Comparison of ENCODE assay signal across 8 cellular contexts in the genomic region with DNA sequence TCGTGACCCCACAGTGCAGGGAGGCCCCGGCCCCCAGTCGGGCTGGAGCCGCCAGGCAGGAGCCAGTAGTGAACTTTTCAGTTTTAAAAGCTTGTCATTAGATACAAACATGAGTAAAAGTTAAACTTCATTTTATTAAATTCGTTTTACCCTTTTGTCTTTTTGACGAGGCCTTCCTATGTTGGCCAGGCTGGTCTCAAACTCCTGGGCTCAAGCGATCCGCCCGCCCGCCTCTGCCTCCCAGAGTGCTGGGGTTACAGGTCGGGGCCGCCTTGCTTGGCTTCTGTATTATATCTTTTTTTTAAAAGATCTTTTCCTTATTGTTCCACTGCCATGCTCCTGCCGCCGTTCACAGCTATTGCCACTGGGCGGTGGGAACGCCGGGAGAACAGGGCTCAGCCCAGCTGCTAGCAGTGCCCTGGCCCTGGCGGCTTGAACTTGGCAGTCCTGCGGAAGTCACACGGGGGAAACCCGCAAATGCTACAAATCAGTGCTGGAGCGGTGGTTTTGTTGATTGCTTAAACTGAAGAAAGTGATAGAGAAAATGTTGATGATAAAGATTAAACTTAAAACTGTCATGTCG. TPM values are rescaled to one million over a fixed set of nuclear protein-coding genes. Genes with fewer than 3 reads are reported as not detected.
DNase-seq lines count a peak whose midpoint lies in the region; ATAC-seq and TF ChIP-seq lines count a peak whose summit lies in the region.

No MANE protein-coding gene starts in this region.

- H3K27ac Mint-ChIP-seq in activated naive CD8-positive, alpha-beta T cell treated with anti-CD3 and anti-CD28 coated beads, Interleukin-2, amount 50 U/mL, for 24 hours = peak overlapping the region; percentile 87

- peak overlapping the region; percentile 91 for H3K4me3 Mint-ChIP-seq in activated naive CD8-positive, alpha-beta T cell treated with anti-CD3 and anti-CD28 coated beads, Interleukin-2, amount 50 U/mL, for 24 hours

- 9 to 19% (median 12%) methylated on average over 23 of the region's 23 CpGs for WGBS in heart left ventricle, 4 donors
- WGBS in aorta, 2 donors = 5 to 6% methylated on average over 23 of the region's 23 CpGs

- H3K4me3 ChIP-seq in SK-N-MC = peak overlapping the region; percentile 99
- H3K4me3 ChIP-seq in heart left ventricle = peak overlapping the region; percentile 60 to 100 (median 96)
- H3K4me3 ChIP-seq in parathyroid adenoma (ENCODE audit: low read depth, low read length) = peak overlapping the region; percentile 82
- H3K4me3 ChIP-seq in aorta (ENCODE audit: low read length in 2 of 2) = peak overlapping the region; percentile 52 to 69

- TF ChIP-seq CTCF in heart left ventricle (IDR thresholded peaks at IDR 0.05) = peak in 3 of 12 donors; percentile 10 to 35 (median 16)
- TF ChIP-seq CTCF in parathyroid adenoma (IDR thresholded peaks at IDR 0.05) = peak; percentile 16

- in situ Hi-C loops in KBM-7 (cut with MboI; ENCODE audit: low pct_unique_long_range_greater_than_20kb, low sequenced_read_pairs) = no loop called here

- no peaks in the 10 kb centered on the region for H3K27me3 ChIP-seq in heart left ventricle
- no peaks in the 10 kb centered on the region for H3K27me3 ChIP-seq in parathyroid adenoma (ENCODE audit: control insufficient read depth, insufficient read depth, low read length)
- H3K27me3 ChIP-seq in aorta (ENCODE audit: control insufficient read depth in 1 of 2, insufficient read depth in 2 of 2, low read length in 1 of 2) = no peaks in the 10 kb centered on the region

- H3K27ac ChIP-seq in SK-N-MC (peak overlapping the region; percentile 99), heart left ventricle (peak overlapping the region; percentile 95 to 100 (median 99)), parathyroid adenoma (peak overlapping the region; percentile 99), aorta (ENCODE audit: low read depth in 1 of 2, low read length in 2 of 2) (peak overlapping the region; percentile 74 to 82)

- peaks cover 25% of the 10 kb centered on the region for H3K36me3 ChIP-seq in SK-N-MC (ENCODE audit: insufficient read depth, low read length)
- peaks cover 0 to 25% (median 5%) of the 10 kb centered on the region in 9 donors for H3K36me3 ChIP-seq in heart left ventricle
- no peaks in the 10 kb centered on the region for H3K36me3 ChIP-seq in parathyroid adenoma (ENCODE audit: control insufficient read depth, insufficient read depth, low read length)
- no peaks in the 10 kb centered on the region for H3K36me3 ChIP-seq in aorta (ENCODE audit: control insufficient read depth in 1 of 2, insufficient read depth in 2 of 2, low read length in 1 of 2)

- peak overlapping the region; percentile 98 for H2AFZ ChIP-seq in parathyroid adenoma

- H3K4me1 ChIP-seq in heart left ventricle = peaks cover 0 to 32% (median 16%) of the 10 kb centered on the region in 12 donors
- peaks cover 4% of the 10 kb centered on the region for H3K4me1 ChIP-seq in parathyroid adenoma
- H3K4me1 ChIP-seq in aorta (ENCODE audit: control insufficient read depth in 1 of 2, insufficient read depth in 2 of 2, low read length in 2 of 2) = peaks cover 0 to 2% of the 10 kb centered on the region in 2 donors

- intact Hi-C loops in heart left ventricle (cut with DNase I) (no loop called here), aorta (cut with DNase I) (loop anchor here in 1 of 2 donors (10.0 kb wide), 1 partner anchor 155 kb away; the partner anchor contains the start of gene LETM1)

- H3K9ac ChIP-seq in SK-N-MC (ENCODE audit: insufficient read length) (peak overlapping the region; percentile 99), parathyroid adenoma (peak overlapping the region; percentile 67)

- DNase-seq in NCI-H82 (lab: John Stamatoyannopoulos, UW) (peak; percentile 70), NCI-H82 treated with DMSO at 0.1 percent for 48 hours (lab: John Stamatoyannopoulos, UW; ENCODE audit: unreplicated experiment) (no peak), KBM-7 (peak; percentile 69), SK-N-MC (ENCODE audit: low read depth, low spot score) (no peak), heart left ventricle (peak in 4 of 5 donors; percentile 32 to 71 (median 50)), aorta (peak; percentile 77 to 84)
- DNase-seq in activated naive CD8-positive, alpha-beta T cell treated with anti-CD3 and anti-CD28 coated beads, Interleukin-2, amount 50 U/mL, for 24 hours = peak; percentile 64

- H3K27me3 Mint-ChIP-seq in activated naive CD8-positive, alpha-beta T cell treated with anti-CD3 and anti-CD28 coated beads, Interleukin-2, amount 50 U/mL, for 24 hours = no peaks in the 10 kb centered on the region

- peaks cover 18% of the 10 kb centered on the region for H3K36me3 Mint-ChIP-seq in activated naive CD8-positive, alpha-beta T cell treated with anti-CD3 and anti-CD28 coated beads, Interleukin-2, amount 50 U/mL, for 24 hours (ENCODE audit: low read depth)

- H3K9me3 Mint-ChIP-seq in activated naive CD8-positive, alpha-beta T cell treated with anti-CD3 and anti-CD28 coated beads, Interleukin-2, amount 50 U/mL, for 24 hours = no peaks in the 10 kb centered on the region

- peaks cover 13% of the 10 kb centered on the region for H3K79me2 ChIP-seq in parathyroid adenoma

- peak overlapping the region; percentile 78 for H3K4me2 ChIP-seq in parathyroid adenoma (ENCODE audit: low read length)

- H3K4me1 Mint-ChIP-seq in activated naive CD8-positive, alpha-beta T cell treated with anti-CD3 and anti-CD28 coated beads, Interleukin-2, amount 50 U/mL, for 24 hours = peaks cover 30% of the 10 kb centered on the region

- no peak for TF ChIP-seq POLR2A in heart left ventricle (IDR thresholded peaks at IDR 0.05)

- peak; percentile 38 for ATAC-seq in activated naive CD8-positive, alpha-beta T cell treated with anti-CD3 and anti-CD28 coated beads, Interleukin-2, amount 50 U/mL, for 24 hours
- ATAC-seq in heart left ventricle = peak in 3 of 4 donors; percentile 40 to 57 (median 45)
- peak; percentile 42 for ATAC-seq in aorta (ENCODE audit: low FRiP score)

- H3K9me3 ChIP-seq in SK-N-MC (ENCODE audit: low read depth, low read length) = no peaks in the 10 kb centered on the region
- H3K9me3 ChIP-seq in heart left ventricle = no peaks in the 10 kb centered on the region
- H3K9me3 ChIP-seq in parathyroid adenoma (ENCODE audit: control insufficient read depth, low read length) = no peaks in the 10 kb centered on the region
- H3K9me3 ChIP-seq in aorta (ENCODE audit: control insufficient read depth, low read length) = no peaks in the 10 kb centered on the region

RNA-seq across cellular contexts. Expression of gene NELFA, which starts 1.0 kb away (rescaled TPM):
- total RNA-seq in heart left ventricle = 10 to 100 TPM in 5 of 9 donors, 1 to 10 TPM in 4; 8.1 to 14.9 (median 10.3) TPM
- 10 to 100 TPM; 10.4 to 12.8 TPM for polyA plus RNA-seq in heart left ventricle
- total RNA-seq in aorta = 10 to 100 TPM; 17.7 to 27.4 TPM
- 10 to 100 TPM in 1 of 2 donors, 1 to 10 TPM in 1; 5.8 to 21.7 TPM for polyA plus RNA-seq in aorta

RNA-seq across cellular contexts. Expression of gene NAT8L, which starts 49.4 kb away (rescaled TPM):
- total RNA-seq in heart left ventricle = 1 to 10 TPM in 1 of 9 donors, under 1 TPM in 8; 0.19 to 3.1 (median 0.33) TPM
- under 1 TPM; 0.27 to 0.30 TPM for polyA plus RNA-seq in heart left ventricle
- under 1 TPM; 0.23 to 0.33 TPM for total RNA-seq in aorta
- polyA plus RNA-seq in aorta = under 1 TPM; under 0.01 to 0.05 TPM

Comparison
In these comparisons a context has a peak if more than half of its experiments do, and no peak if none do; other contexts are left out.
1. DNase-seq: peak in NCI-H82 (single experiment), KBM-7 (single experiment), activated naive CD8-positive, alpha-beta T cell treated with anti-CD3 and anti-CD28 coated beads, Interleukin-2, amount 50 U/mL, for 24 hours (single experiment), heart left ventricle (4 of 5) and aorta (2 of 2); none in NCI-H82 treated with DMSO at 0.1 percent for 48 hours (single experiment) and SK-N-MC (single experiment).
2. Peak in every context shown above with its lines, with median percentiles within 50 percentile points of each other: H3K27ac ChIP-seq, H3K4me3 ChIP-seq and ATAC-seq.